Comparison of ENCODE assay signal across 25 cellular contexts in the genomic region with DNA sequence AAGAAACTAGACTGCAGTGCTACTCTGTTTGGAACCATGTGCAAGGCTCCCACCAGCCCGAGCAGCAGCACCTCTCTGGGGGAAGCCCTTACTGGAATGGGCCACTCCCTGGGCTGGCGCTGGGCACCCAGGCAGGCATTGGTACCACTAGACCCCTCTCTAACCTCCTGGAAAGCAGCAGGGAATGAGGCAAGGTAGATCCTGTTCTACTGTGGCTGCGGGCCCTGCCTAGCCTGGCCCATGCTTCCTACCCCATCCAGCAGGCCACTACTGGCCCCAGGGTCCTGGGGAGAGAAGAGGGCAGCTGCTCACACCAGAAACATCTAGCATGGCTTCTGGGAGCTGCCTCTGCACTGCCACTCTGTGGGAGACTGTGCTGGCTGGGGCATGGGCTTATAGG.
"Had no signal": no experiment of that assay in that cellular context is flagged by ENCODE, and none has a peak within 500 bp of the region (broad histone marks: within the 10 kb centered on the region; RNA-seq: fewer than 3 reads in every experiment).

No MANE protein-coding gene starts in this region.

- H3K79me2 ChIP-seq: parathyroid adenoma had no signal

- H2AFZ ChIP-seq: neural progenitor cell, parathyroid adenoma had no signal

- DNase-seq: cerebellar nuclear complex; dermis blood vessel endothelial cell; esophagus squamous epithelium; foreskin fibroblast; glutamatergic neuron; immature natural killer cell; kidney; left cardiac atrium; midbrain; occipital lobe; psoas muscle; retina; sigmoid colon; stimulated activated CD4-positive, alpha-beta T cell treated with anti-CD3 and anti-CD28 coated beads, Interleukin-12 subunit alpha, Interleukin-12 subunit beta, amount 100 ng/mL, for 4 hours; stimulated activated CD4-positive, alpha-beta T cell treated with anti-CD3 and anti-CD28 coated beads, Interleukin-2, amount 100 ng/mL, for 48 hours; stimulated activated naive CD4-positive, alpha-beta T cell treated with Interleukin-2 at 50 U/mL for 16 hours; thyroid gland had no signal

- H3K9ac ChIP-seq: neural progenitor cell, parathyroid adenoma had no signal

- H3K36me3 ChIP-seq: neural progenitor cell, uterus had no signal

- ATAC-seq: gastroesophageal sphincter; left cardiac atrium; natural killer cell treated with Interleukin-12 subunit alpha and Interleukin-12 subunit beta and Interleukin-15 and Interleukin-18, amount 100 ng/mL, for 72 hours; psoas muscle had no signal

- H3K4me2 ChIP-seq: neural progenitor cell had no signal

- H3K27ac ChIP-seq: esophagus squamous epithelium, gastroesophageal sphincter, neural progenitor cell, parathyroid adenoma, psoas muscle, sigmoid colon, skin epidermis, suprapubic skin, thyroid gland, upper lobe of left lung, uterus had no signal

- H3K27me3 ChIP-seq: esophagus squamous epithelium, gastroesophageal sphincter, neural progenitor cell, sigmoid colon, suprapubic skin, thyroid gland, upper lobe of left lung, uterus had no signal

- H3K4me3 ChIP-seq: esophagus squamous epithelium, gastroesophageal sphincter, neural progenitor cell, psoas muscle, sigmoid colon, skin epidermis, suprapubic skin, thyroid gland, upper lobe of left lung, uterus had no signal

- H3K4me1 ChIP-seq: esophagus squamous epithelium, neural progenitor cell, psoas muscle, thyroid gland, upper lobe of left lung, uterus had no signal

- H3K9me3 ChIP-seq: esophagus squamous epithelium, gastroesophageal sphincter, psoas muscle, sigmoid colon, suprapubic skin, thyroid gland, upper lobe of left lung, uterus had no signal
